Comparison of ENCODE assay signal across 31 cellular contexts in the genomic region with DNA sequence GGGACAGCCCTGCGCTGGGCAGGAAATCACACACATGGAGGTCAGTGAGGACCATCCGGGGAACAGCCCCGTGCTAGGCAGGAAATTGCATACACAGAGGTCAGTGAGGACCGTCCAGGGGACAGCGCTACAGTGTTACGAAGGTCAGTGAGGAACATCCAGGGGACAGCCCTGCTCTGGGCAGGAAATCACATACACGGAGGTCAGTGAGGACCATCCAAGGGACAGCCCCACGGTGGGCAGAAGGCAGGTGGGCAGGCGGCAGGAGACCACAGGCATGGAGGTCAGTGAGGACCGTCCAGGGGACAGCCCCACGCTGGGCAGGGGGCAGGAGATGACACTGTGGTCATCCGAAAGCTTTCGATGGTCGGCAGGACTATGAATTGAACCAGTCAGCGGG.
"Had no signal": no experiment of that assay in that cellular context is flagged by ENCODE, and none has a peak within 500 bp of the region (broad histone marks: within the 10 kb centered on the region; RNA-seq: fewer than 3 reads in every experiment).

No MANE protein-coding gene starts in this region.

- H3K36me3 ChIP-seq: brain microvascular endothelial cell, heart left ventricle, left lung, right atrium auricular region, thyroid gland, WERI-Rb-1 had no signal

- H3K4me3 Mint-ChIP-seq: activated CD4-positive, alpha-beta memory T cell treated with anti-CD3 and anti-CD28 coated beads for 36 hours; activated CD4-positive, alpha-beta T cell treated with anti-CD3 and anti-CD28 coated beads, Interleukin-2, amount 10 ng/mL, durations not matched to agents 24 days and 14 days; activated T-helper 1 cell treated with anti-CD3 and anti-CD28 coated beads, Interleukin-12 subunit alpha, Interleukin-12 subunit beta, Interleukin-2, Interleukin-4 antibody, amounts not matched to agents 30 ng/mL and 10 ng/mL and 1 ng/mL, durations not matched to agents 14 hours and 24 hours and 36 hours; immature natural killer cell; nephron progenitor cell; stimulated activated naive B cell treated with anti-CD40 and anti-IgM and Interleukin-4, amounts not matched to agents 10 μg/mL and 1 μg/mL and 100 μg/mL, for 72 hours; T-helper 1 cell treated with Interleukin-12 subunit alpha and Interleukin-12 subunit beta and Interleukin-4 antibody, amounts not matched to agents 30 μg/mL and 1 μg/mL, for 36 hours had no signal

- H3K9ac ChIP-seq: parathyroid adenoma had no signal

- H3K4me1 Mint-ChIP-seq: activated CD4-positive, alpha-beta T cell treated with anti-CD3 and anti-CD28 coated beads, Interleukin-2, amount 10 ng/mL, durations not matched to agents 24 days and 14 days; immature natural killer cell; stimulated activated naive B cell treated with anti-CD40 and anti-IgM and Interleukin-4, amounts not matched to agents 10 μg/mL and 1 μg/mL and 100 μg/mL, for 72 hours had no signal

- H3K36me3 Mint-ChIP-seq: activated CD4-positive, alpha-beta memory T cell treated with anti-CD3 and anti-CD28 coated beads for 36 hours had no signal

- H3K27me3 ChIP-seq: brain microvascular endothelial cell, right atrium auricular region, thyroid gland had no signal

- H3K27ac ChIP-seq: brain microvascular endothelial cell, heart left ventricle, left lung, parathyroid adenoma, right atrium auricular region, stomach, thyroid gland, WERI-Rb-1 had no signal

- H3K27me3 Mint-ChIP-seq: activated CD4-positive, alpha-beta T cell treated with anti-CD3 and anti-CD28 coated beads, Interleukin-2, amount 10 ng/mL, durations not matched to agents 24 days and 14 days had no signal

- H3K4me3 ChIP-seq: heart left ventricle, left lung, lung, right atrium auricular region, stomach, thyroid gland had no signal

- H3K9me3 ChIP-seq: thyroid gland had no signal

- DNase-seq: activated CD4-positive, alpha-beta memory T cell treated with anti-CD3 and anti-CD28 coated beads for 36 hours; activated CD4-positive, alpha-beta T cell treated with anti-CD3 and anti-CD28 coated beads, Interleukin-2, amount 10 ng/mL, durations not matched to agents 24 days and 14 days; activated CD8-positive, alpha-beta memory T cell treated with anti-CD3 and anti-CD28 coated beads, Interleukin-2, amount 50 U/mL, for 4 hours; activated effector memory CD4-positive, alpha-beta T cell treated with anti-CD3 and anti-CD28 coated beads, Interleukin-2, amount 50 U/mL, for 16 hours; activated naive CD4-positive, alpha-beta T cell treated with anti-CD3 and anti-CD28 coated beads, Interleukin-2, amount 50 U/mL, for 16 hours; activated T-cell treated with anti-CD3 and anti-CD28 coated beads, Interleukin-2, amount 50 U/mL, for 1 hour; amniotic stem cell; brain microvascular endothelial cell; dermis blood vessel endothelial cell; effector CD8-positive, alpha-beta T cell; erythroblast; heart left ventricle; hypothalamus; immature natural killer cell; kidney; left lung; mesendoderm; naive B cell; nephron progenitor cell; stimulated activated CD4-positive, alpha-beta T cell treated with anti-CD3 and anti-CD28 coated beads, Interleukin-15, amount 100 ng/mL, for 24 hours; stimulated activated CD4-positive, alpha-beta T cell treated with anti-CD3 and anti-CD28 coated beads, Interleukin-2, amount 100 ng/mL, for 24 hours; stimulated activated naive B cell treated with anti-CD40 and anti-IgM and Interleukin-4, amounts not matched to agents 10 μg/mL and 1 μg/mL and 100 μg/mL, for 72 hours; T1000; thyroid gland; WERI-Rb-1 had no signal

- H3K27ac Mint-ChIP-seq: activated CD4-positive, alpha-beta memory T cell treated with anti-CD3 and anti-CD28 coated beads for 36 hours; activated CD4-positive, alpha-beta T cell treated with anti-CD3 and anti-CD28 coated beads, Interleukin-2, amount 10 ng/mL, durations not matched to agents 24 days and 14 days; activated T-helper 1 cell treated with anti-CD3 and anti-CD28 coated beads, Interleukin-12 subunit alpha, Interleukin-12 subunit beta, Interleukin-2, Interleukin-4 antibody, amounts not matched to agents 30 ng/mL and 10 ng/mL and 1 ng/mL, durations not matched to agents 14 hours and 24 hours and 36 hours; stimulated activated naive B cell treated with anti-CD40 and anti-IgM and Interleukin-4, amounts not matched to agents 10 μg/mL and 1 μg/mL and 100 μg/mL, for 72 hours; T-helper 1 cell treated with Interleukin-12 subunit alpha and Interleukin-12 subunit beta and Interleukin-4 antibody, amounts not matched to agents 30 μg/mL and 1 μg/mL, for 36 hours had no signal

- H3K4me1 ChIP-seq: heart left ventricle, left lung, parathyroid adenoma, right atrium auricular region, stomach, thyroid gland had no signal
